18 cellular contexts compared by ENCODE assay signal in the genomic region with DNA sequence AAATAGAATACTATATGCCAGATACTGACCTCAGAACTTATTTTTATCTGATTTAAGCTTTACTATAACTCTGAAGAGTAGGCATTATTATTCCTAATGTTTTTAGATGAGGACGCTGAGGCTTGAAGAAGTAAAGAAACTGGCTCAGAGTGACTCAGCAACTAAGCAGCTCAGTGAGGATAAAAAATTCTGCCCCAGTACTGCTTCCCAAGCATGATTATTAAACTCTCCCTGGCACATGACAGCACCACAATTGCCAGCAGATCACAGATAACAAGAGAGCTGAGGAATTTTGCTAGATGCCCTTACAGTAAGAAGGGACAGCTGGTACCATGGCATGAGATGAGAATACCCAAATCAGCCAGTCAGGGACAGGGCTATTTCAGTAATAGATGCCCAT.
DNase-seq lines count a peak whose midpoint lies in the region; ATAC-seq lines count a peak whose summit lies in the region.
"Had no signal": no experiment of that assay in that cellular context is flagged by ENCODE, and none has a peak within 500 bp of the region (broad histone marks: within the 10 kb centered on the region; RNA-seq: fewer than 3 reads in every experiment).

No MANE protein-coding gene starts in this region.

- in situ Hi-C loops in ACHN (cut with HindIII; ENCODE audit: low pct_ligation_motif_present, low pct_unique_long_range_greater_than_20kb, low sequenced_read_pairs): no loop called here

- ATAC-seq in HG03354 (IDR thresholded peaks at IDR 0.05; ENCODE audit: poor library complexity, severe bottlenecking, unreplicated experiment): no peak
- ATAC-seq: left lobe of liver had no signal

- DNase-seq in ACHN: peak; percentile 22
- DNase-seq in HS-27A (ENCODE audit: low read depth): peak; percentile 24
- DNase-seq in amniotic epithelial cell (ENCODE audit: low read depth): peak; percentile 2
- DNase-seq in iris pigment epithelial cell (ENCODE audit: low read depth): peak; percentile 13
- no peak for DNase-seq in HUDEP-2 (lab: John Stamatoyannopoulos, UW; ENCODE audit: unreplicated experiment in 76 of 76)
- DNase-seq in KG1 (lab: John Stamatoyannopoulos, UW): no peak
- no peak for DNase-seq in mesenteric fat pad (ENCODE audit: low spot score)
- DNase-seq: activated CD4-positive, alpha-beta memory T cell treated with anti-CD3 and anti-CD28 coated beads, Interleukin-2, amount 10 ng/mL, durations not matched to agents 7 days and 5 days; activated naive CD4-positive, alpha-beta T cell treated with anti-CD3 and anti-CD28 coated beads, Interleukin-2, amount 10 ng/mL, durations not matched to agents 7 days and 5 days; activated T-cell treated with anti-CD3 and anti-CD28 coated beads, Interleukin-2, amount 50 U/mL, for 24 hours; CD4-positive, alpha-beta memory T cell; colonic mucosa; NCI-H524 treated with DMSO at 0.1 percent for 48 hours; SIG-M5; spleen; uterus had no signal

Comparison
In these comparisons a context has a peak if more than half of its experiments do, and no peak if none do; other contexts are left out.
1. DNase-seq: peak in ACHN (single experiment), HS-27A (single experiment), amniotic epithelial cell (single experiment) and iris pigment epithelial cell (single experiment); none in HUDEP-2 (0 of 76), KG1 (single experiment) and mesenteric fat pad (single experiment).